In the genomic region with DNA sequence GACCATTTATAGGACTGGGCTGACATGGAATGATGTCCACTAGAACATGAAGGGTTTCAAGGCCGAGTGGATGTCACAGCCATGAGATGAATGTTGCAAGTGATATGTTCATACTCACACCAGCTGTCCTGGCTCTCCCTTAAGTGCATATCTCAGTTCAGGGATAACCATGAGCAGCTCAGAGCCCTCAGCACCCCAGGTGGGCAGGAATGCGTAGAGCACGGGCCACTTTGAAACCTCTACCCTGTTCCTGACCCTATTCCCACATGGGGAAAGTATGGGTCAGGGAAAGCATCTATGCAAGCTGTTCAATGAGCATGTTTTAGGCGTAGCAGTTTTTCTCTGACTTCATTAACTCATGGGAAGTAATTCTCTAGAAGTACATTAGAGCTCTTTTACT, we compare ENCODE assay signal across 1 cellular context.
TF ChIP-seq lines count a peak whose summit lies in the region.

No MANE protein-coding gene starts in this region.

TF ChIP-seq in H1, 55 proteins besides CTCF, POLR2A, EP300 and RAD21:
- no peak for TF ChIP-seq YY1 (IDR thresholded peaks at IDR 0.05; ENCODE audit: low read depth, low read length)
- peak; percentile 89 for TF ChIP-seq TEAD4 (IDR thresholded peaks at IDR 0.05; ENCODE audit: low read depth, low read length)
